In the genomic region with DNA sequence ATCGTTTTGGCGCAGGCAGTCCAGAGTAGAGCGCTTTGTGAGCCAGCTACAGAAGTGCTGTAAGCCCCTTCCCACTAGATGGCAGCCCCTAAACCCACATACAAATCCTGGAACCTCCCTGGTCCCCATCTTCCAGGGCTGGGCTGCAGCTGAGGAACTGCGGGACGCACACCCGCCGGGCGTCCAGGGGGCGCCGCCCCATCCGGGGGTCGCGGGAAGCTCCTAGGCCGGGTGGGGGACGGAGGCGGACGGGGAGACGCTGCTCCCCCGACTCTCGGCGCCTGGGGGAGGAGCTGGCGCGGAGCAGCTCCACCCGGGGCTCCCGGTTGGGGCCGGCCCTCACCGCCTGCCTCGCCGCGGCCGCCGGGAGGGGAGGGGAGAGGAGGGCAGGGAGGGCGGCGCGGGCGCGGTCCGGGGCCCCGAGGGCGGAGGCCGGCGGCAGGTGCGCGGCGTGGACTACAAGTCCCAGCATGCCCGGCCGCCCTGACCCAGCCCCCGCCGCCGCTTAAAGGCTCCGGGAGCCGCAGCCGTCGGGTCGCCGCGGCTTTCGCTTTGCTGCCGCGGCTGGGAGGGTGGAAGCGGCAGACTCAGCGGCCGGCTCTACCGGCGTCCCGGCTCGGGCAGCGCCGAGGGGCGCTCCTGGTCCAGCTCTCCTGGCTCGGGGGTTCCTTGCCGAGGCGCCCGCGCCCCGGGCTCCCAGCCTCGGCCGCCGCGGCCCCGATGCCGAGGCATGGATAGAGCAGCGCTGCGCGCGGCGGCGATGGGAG, we compare ENCODE assay signal across 1 cellular context.
TF ChIP-seq lines count a peak whose summit lies in the region.

A gene (plus strand): TSS at position 535 of the 767 bp plus-strand sequence. CDS start 196 bp downstream, at position 731.

TF ChIP-seq in HepG2, 621 proteins besides CTCF, POLR2A, EP300 and RAD21 (continued from another document and continues in another):
- TF ChIP-seq, protein P1, sequence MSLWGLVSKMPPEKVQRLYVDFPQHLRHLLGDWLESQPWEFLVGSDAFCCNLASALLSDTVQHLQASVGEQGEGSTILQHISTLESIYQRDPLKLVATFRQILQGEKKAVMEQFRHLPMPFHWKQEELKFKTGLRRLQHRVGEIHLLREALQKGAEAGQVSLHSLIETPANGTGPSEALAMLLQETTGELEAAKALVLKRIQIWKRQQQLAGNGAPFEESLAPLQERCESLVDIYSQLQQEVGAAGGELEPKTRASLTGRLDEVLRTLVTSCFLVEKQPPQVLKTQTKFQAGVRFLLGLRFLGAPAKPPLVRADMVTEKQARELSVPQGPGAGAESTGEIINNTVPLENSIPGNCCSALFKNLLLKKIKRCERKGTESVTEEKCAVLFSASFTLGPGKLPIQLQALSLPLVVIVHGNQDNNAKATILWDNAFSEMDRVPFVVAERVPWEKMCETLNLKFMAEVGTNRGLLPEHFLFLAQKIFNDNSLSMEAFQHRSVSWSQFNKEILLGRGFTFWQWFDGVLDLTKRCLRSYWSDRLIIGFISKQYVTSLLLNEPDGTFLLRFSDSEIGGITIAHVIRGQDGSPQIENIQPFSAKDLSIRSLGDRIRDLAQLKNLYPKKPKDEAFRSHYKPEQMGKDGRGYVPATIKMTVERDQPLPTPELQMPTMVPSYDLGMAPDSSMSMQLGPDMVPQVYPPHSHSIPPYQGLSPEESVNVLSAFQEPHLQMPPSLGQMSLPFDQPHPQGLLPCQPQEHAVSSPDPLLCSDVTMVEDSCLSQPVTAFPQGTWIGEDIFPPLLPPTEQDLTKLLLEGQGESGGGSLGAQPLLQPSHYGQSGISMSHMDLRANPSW (CRISPR knock-in tag; IDR thresholded peaks at IDR 0.05; ENCODE audit: borderline replicate concordance): no peak
- no peak for TF ChIP-seq PAF1 (CRISPR knock-in tag; IDR thresholded peaks at IDR 0.05)
- peak; percentile 59; the same call in 1 of the 2 replicates for TF ChIP-seq IRF2 (CRISPR knock-in tag; IDR thresholded peaks at IDR 0.05)
- TF ChIP-seq ARNT (IDR thresholded peaks at IDR 0.05): no peak
- TF ChIP-seq, protein P2, sequence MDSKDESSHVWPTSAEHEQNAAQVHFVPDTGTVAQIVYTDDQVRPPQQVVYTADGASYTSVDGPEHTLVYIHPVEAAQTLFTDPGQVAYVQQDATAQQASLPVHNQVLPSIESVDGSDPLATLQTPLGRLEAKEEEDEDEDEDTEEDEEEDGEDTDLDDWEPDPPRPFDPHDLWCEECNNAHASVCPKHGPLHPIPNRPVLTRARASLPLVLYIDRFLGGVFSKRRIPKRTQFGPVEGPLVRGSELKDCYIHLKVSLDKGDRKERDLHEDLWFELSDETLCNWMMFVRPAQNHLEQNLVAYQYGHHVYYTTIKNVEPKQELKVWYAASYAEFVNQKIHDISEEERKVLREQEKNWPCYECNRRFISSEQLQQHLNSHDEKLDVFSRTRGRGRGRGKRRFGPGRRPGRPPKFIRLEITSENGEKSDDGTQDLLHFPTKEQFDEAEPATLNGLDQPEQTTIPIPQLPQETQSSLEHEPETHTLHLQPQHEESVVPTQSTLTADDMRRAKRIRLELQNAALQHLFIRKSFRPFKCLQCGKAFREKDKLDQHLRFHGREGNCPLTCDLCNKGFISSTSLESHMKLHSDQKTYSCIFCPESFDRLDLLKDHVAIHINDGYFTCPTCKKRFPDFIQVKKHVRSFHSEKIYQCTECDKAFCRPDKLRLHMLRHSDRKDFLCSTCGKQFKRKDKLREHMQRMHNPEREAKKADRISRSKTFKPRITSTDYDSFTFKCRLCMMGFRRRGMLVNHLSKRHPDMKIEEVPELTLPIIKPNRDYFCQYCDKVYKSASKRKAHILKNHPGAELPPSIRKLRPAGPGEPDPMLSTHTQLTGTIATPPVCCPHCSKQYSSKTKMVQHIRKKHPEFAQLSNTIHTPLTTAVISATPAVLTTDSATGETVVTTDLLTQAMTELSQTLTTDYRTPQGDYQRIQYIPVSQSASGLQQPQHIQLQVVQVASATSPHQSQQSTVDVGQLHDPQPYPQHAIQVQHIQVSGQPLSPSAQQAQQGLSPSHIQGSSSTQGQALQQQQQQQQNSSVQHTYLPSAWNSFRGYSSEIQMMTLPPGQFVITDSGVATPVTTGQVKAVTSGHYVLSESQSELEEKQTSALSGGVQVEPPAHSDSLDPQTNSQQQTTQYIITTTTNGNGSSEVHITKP (CRISPR knock-in tag; IDR thresholded peaks at IDR 0.05; ENCODE audit: low read depth): no peak
- TF ChIP-seq SYNCRIP (IDR thresholded peaks at IDR 0.05; ENCODE audit: insufficient read depth, low read depth, low read length): no peak
- TF ChIP-seq, protein P3, sequence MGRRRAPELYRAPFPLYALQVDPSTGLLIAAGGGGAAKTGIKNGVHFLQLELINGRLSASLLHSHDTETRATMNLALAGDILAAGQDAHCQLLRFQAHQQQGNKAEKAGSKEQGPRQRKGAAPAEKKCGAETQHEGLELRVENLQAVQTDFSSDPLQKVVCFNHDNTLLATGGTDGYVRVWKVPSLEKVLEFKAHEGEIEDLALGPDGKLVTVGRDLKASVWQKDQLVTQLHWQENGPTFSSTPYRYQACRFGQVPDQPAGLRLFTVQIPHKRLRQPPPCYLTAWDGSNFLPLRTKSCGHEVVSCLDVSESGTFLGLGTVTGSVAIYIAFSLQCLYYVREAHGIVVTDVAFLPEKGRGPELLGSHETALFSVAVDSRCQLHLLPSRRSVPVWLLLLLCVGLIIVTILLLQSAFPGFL (CRISPR knock-in tag; IDR thresholded peaks at IDR 0.05): no peak
- TF ChIP-seq, protein P4, sequence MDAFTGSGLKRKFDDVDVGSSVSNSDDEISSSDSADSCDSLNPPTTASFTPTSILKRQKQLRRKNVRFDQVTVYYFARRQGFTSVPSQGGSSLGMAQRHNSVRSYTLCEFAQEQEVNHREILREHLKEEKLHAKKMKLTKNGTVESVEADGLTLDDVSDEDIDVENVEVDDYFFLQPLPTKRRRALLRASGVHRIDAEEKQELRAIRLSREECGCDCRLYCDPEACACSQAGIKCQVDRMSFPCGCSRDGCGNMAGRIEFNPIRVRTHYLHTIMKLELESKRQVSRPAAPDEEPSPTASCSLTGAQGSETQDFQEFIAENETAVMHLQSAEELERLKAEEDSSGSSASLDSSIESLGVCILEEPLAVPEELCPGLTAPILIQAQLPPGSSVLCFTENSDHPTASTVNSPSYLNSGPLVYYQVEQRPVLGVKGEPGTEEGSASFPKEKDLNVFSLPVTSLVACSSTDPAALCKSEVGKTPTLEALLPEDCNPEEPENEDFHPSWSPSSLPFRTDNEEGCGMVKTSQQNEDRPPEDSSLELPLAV (CRISPR knock-in tag; conservative IDR thresholded peaks at IDR 0.05; ENCODE audit: low read depth): no peak
- no peak for TF ChIP-seq ZNF331 (CRISPR knock-in tag; IDR thresholded peaks at IDR 0.05)
- no peak for TF ChIP-seq ZNF772 (CRISPR knock-in tag; IDR thresholded peaks at IDR 0.05)
- no peak for TF ChIP-seq SRSF1 (optimal IDR thresholded peaks at IDR 0.05; ENCODE audit: low read depth, low read length)
- TF ChIP-seq RCOR2 (CRISPR knock-in tag; IDR thresholded peaks at IDR 0.05): no peak
- TF ChIP-seq, protein P5, sequence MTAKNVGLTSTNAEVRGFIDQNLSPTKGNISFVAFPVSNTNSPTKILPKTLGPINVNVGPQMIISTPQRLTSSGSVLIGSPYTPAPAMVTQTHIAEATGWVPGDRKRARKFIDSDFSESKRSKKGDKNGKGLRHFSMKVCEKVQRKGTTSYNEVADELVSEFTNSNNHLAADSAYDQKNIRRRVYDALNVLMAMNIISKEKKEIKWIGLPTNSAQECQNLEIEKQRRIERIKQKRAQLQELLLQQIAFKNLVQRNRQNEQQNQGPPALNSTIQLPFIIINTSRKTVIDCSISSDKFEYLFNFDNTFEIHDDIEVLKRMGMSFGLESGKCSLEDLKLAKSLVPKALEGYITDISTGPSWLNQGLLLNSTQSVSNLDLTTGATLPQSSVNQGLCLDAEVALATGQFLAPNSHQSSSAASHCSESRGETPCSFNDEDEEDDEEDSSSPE (CRISPR knock-in tag; IDR thresholded peaks at IDR 0.05): no peak
- TF ChIP-seq RXRB (CRISPR knock-in tag; IDR thresholded peaks at IDR 0.05; ENCODE audit: borderline replicate concordance): no peak
- TF ChIP-seq CHD4 (IDR thresholded peaks at IDR 0.05; ENCODE audit: borderline replicate concordance, low read length): no peak
- no peak for TF ChIP-seq ZNF773 (CRISPR knock-in tag; IDR thresholded peaks at IDR 0.05; ENCODE audit: borderline replicate concordance)
- no peak for TF ChIP-seq ZNF207 (IDR thresholded peaks at IDR 0.05; ENCODE audit: borderline replicate concordance)
- no peak for TF ChIP-seq KDM5B (CRISPR knock-in tag; IDR thresholded peaks at IDR 0.05; ENCODE audit: borderline replicate concordance)
- no peak for TF ChIP-seq ZFP41 (CRISPR knock-in tag; IDR thresholded peaks at IDR 0.05; ENCODE audit: borderline replicate concordance)
- no peak for TF ChIP-seq ZFP37 (CRISPR knock-in tag; IDR thresholded peaks at IDR 0.05; ENCODE audit: borderline replicate concordance)
- no peak for TF ChIP-seq DNMT1 (CRISPR knock-in tag; IDR thresholded peaks at IDR 0.05)
- TF ChIP-seq ZNF335 (CRISPR knock-in tag; IDR thresholded peaks at IDR 0.05): no peak
- no peak for TF ChIP-seq ZNF234 (CRISPR knock-in tag; conservative IDR thresholded peaks at IDR 0.05)
- no peak for TF ChIP-seq ZNF160 (CRISPR knock-in tag; IDR thresholded peaks at IDR 0.05)
- TF ChIP-seq, protein P6, sequence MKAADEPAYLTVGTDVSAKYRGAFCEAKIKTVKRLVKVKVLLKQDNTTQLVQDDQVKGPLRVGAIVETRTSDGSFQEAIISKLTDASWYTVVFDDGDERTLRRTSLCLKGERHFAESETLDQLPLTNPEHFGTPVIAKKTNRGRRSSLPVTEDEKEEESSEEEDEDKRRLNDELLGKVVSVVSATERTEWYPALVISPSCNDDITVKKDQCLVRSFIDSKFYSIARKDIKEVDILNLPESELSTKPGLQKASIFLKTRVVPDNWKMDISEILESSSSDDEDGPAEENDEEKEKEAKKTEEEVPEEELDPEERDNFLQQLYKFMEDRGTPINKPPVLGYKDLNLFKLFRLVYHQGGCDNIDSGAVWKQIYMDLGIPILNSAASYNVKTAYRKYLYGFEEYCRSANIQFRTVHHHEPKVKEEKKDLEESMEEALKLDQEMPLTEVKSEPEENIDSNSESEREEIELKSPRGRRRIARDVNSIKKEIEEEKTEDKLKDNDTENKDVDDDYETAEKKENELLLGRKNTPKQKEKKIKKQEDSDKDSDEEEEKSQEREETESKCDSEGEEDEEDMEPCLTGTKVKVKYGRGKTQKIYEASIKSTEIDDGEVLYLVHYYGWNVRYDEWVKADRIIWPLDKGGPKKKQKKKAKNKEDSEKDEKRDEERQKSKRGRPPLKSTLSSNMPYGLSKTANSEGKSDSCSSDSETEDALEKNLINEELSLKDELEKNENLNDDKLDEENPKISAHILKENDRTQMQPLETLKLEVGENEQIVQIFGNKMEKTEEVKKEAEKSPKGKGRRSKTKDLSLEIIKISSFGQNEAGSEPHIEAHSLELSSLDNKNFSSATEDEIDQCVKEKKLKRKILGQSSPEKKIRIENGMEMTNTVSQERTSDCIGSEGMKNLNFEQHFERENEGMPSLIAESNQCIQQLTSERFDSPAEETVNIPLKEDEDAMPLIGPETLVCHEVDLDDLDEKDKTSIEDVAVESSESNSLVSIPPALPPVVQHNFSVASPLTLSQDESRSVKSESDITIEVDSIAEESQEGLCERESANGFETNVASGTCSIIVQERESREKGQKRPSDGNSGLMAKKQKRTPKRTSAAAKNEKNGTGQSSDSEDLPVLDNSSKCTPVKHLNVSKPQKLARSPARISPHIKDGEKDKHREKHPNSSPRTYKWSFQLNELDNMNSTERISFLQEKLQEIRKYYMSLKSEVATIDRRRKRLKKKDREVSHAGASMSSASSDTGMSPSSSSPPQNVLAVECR (CRISPR knock-in tag; IDR thresholded peaks at IDR 0.05; ENCODE audit: borderline replicate concordance): peak; percentile 39; the same call in 1 of the 2 replicates
- TF ChIP-seq, protein P7, sequence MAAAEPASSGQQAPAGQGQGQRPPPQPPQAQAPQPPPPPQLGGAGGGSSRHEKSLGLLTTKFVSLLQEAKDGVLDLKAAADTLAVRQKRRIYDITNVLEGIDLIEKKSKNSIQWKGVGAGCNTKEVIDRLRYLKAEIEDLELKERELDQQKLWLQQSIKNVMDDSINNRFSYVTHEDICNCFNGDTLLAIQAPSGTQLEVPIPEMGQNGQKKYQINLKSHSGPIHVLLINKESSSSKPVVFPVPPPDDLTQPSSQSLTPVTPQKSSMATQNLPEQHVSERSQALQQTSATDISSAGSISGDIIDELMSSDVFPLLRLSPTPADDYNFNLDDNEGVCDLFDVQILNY (CRISPR knock-in tag; conservative IDR thresholded peaks at IDR 0.05): no peak
- TF ChIP-seq ZNF841 (CRISPR knock-in tag; IDR thresholded peaks at IDR 0.05; ENCODE audit: borderline replicate concordance): no peak
- TF ChIP-seq, protein P8, sequence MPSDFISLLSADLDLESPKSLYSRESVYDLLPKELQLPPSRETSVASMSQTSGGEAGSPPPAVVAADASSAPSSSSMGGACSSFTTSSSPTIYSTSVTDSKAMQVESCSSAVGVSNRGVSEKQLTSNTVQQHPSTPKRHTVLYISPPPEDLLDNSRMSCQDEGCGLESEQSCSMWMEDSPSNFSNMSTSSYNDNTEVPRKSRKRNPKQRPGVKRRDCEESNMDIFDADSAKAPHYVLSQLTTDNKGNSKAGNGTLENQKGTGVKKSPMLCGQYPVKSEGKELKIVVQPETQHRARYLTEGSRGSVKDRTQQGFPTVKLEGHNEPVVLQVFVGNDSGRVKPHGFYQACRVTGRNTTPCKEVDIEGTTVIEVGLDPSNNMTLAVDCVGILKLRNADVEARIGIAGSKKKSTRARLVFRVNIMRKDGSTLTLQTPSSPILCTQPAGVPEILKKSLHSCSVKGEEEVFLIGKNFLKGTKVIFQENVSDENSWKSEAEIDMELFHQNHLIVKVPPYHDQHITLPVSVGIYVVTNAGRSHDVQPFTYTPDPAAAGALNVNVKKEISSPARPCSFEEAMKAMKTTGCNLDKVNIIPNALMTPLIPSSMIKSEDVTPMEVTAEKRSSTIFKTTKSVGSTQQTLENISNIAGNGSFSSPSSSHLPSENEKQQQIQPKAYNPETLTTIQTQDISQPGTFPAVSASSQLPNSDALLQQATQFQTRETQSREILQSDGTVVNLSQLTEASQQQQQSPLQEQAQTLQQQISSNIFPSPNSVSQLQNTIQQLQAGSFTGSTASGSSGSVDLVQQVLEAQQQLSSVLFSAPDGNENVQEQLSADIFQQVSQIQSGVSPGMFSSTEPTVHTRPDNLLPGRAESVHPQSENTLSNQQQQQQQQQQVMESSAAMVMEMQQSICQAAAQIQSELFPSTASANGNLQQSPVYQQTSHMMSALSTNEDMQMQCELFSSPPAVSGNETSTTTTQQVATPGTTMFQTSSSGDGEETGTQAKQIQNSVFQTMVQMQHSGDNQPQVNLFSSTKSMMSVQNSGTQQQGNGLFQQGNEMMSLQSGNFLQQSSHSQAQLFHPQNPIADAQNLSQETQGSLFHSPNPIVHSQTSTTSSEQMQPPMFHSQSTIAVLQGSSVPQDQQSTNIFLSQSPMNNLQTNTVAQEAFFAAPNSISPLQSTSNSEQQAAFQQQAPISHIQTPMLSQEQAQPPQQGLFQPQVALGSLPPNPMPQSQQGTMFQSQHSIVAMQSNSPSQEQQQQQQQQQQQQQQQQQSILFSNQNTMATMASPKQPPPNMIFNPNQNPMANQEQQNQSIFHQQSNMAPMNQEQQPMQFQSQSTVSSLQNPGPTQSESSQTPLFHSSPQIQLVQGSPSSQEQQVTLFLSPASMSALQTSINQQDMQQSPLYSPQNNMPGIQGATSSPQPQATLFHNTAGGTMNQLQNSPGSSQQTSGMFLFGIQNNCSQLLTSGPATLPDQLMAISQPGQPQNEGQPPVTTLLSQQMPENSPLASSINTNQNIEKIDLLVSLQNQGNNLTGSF (CRISPR knock-in tag; IDR thresholded peaks at IDR 0.05): no peak
